8 cellular contexts compared by ENCODE assay signal in genomic region chr12:118015944-118016343, GRCh38. TPM values are rescaled to one million over a fixed set of nuclear protein-coding genes. Genes with fewer than 3 reads are reported as not detected.
DNase-seq lines count a peak whose midpoint lies in the region; ATAC-seq, FAIRE-seq and TF ChIP-seq lines count a peak whose summit lies in the region.

No MANE protein-coding gene starts in this region.

- H3K27ac ChIP-seq in upper lobe of left lung, result no peak overlapping the region

- H3K9me3 ChIP-seq in upper lobe of left lung, result no peaks in the 10 kb centered on the region

- ATAC-seq in activated T-cell treated with anti-CD3 and anti-CD28 coated beads, Interleukin-2, amount 50 U/mL, for 72 hours (replicated peaks in 1 of 2), result no peak
- no peak for ATAC-seq in upper lobe of left lung (ENCODE audit: low FRiP score in 2 of 2)

- in situ Hi-C loops in astrocyte of the spinal cord (cut with HindIII; ENCODE audit: low sequenced_read_pairs), result no loop called here

- H3K27me3 ChIP-seq in upper lobe of left lung, result no peaks in the 10 kb centered on the region

- peaks cover 7 to 17% (median 13%) of the 10 kb centered on the region in 4 donors for H3K4me1 ChIP-seq in upper lobe of left lung

- H3K4me1 Mint-ChIP-seq in activated T-cell treated with anti-CD3 and anti-CD28 coated beads, Interleukin-2, amount 50 U/mL, for 72 hours (ENCODE audit: low read depth), result peaks cover 42% of the 10 kb centered on the region
- H3K4me1 Mint-ChIP-seq in mesothelial cell of epicardium, result peaks cover 12% of the 10 kb centered on the region

- H3K27me3 Mint-ChIP-seq in activated T-cell treated with anti-CD3 and anti-CD28 coated beads, Interleukin-2, amount 50 U/mL, for 72 hours (ENCODE audit: low read depth), result no peaks in the 10 kb centered on the region
- H3K27me3 Mint-ChIP-seq in mesothelial cell of epicardium (ENCODE audit: low read depth), result no peaks in the 10 kb centered on the region

- no peak overlapping the region for H3K27ac Mint-ChIP-seq in activated T-cell treated with anti-CD3 and anti-CD28 coated beads, Interleukin-2, amount 50 U/mL, for 72 hours
- peak overlapping the region; percentile 69 for H3K27ac Mint-ChIP-seq in mesothelial cell of epicardium

- TF ChIP-seq CTCF in astrocyte of the spinal cord (IDR thresholded peaks at IDR 0.05; ENCODE audit: low read depth, low read length) (no peak), mesothelial cell of epicardium (IDR thresholded peaks at IDR 0.05; ENCODE audit: unreplicated experiment) (no peak), upper lobe of left lung (IDR thresholded peaks at IDR 0.05) (no peak)

- WGBS in upper lobe of left lung, 2 donors, result 29 to 33% methylated on average over 9 of the region's 9 CpGs

- H3K4me3 Mint-ChIP-seq in activated T-cell treated with anti-CD3 and anti-CD28 coated beads, Interleukin-2, amount 50 U/mL, for 72 hours, result peak overlapping the region; percentile 93 to 98
- peak overlapping the region; percentile 90 for H3K4me3 Mint-ChIP-seq in mesothelial cell of epicardium

- no peak for DNase-seq in activated T-cell treated with anti-CD3 and anti-CD28 coated beads, Interleukin-2, amount 50 U/mL, for 72 hours
- no peak for DNase-seq in activated T-cell treated with anti-CD3 and anti-CD28 coated beads for 4 hours
- no peak for DNase-seq in astrocyte of the spinal cord (ENCODE audit: low read depth, low spot score)
- DNase-seq in mesothelial cell of epicardium (ENCODE audit: low spot score in 2 of 2, unreplicated experiment in 2 of 2), result no peak
- no peak for DNase-seq in upper lobe of left lung
- DNase-seq in COLO668 (lab: John Stamatoyannopoulos, UW; ENCODE audit: unreplicated experiment), result no peak
- no peak for DNase-seq in GM12892 (ENCODE audit: insufficient read length)
- DNase-seq in NCI-H1436 (lab: John Stamatoyannopoulos, UW), result no peak

- H3K36me3 ChIP-seq in upper lobe of left lung, result peaks cover 5 to 21% (median 11%) of the 10 kb centered on the region in 4 donors

- no peak for TF ChIP-seq EP300 in upper lobe of left lung (IDR thresholded peaks at IDR 0.05)

- no peak for TF ChIP-seq POLR2A in upper lobe of left lung (IDR thresholded peaks at IDR 0.05)
- TF ChIP-seq POLR2A in GM12892 (IDR thresholded peaks at IDR 0.05; ENCODE audit: low read depth, low read length), result no peak

- FAIRE-seq in GM12892 (lab: Jason Lieb, UNC), result no peak

- peak overlapping the region; percentile 70 for H3K4me3 ChIP-seq in astrocyte of the spinal cord (ENCODE audit: low read depth, low read length)
- H3K4me3 ChIP-seq in upper lobe of left lung, result peak overlapping the region in 3 of 4 donors; percentile 74 to 98 (median 96)

- peaks cover 0 to 4% of the 10 kb centered on the region in 2 donors for H3K9me3 Mint-ChIP-seq in activated T-cell treated with anti-CD3 and anti-CD28 coated beads, Interleukin-2, amount 50 U/mL, for 72 hours
- H3K9me3 Mint-ChIP-seq in mesothelial cell of epicardium, result no peaks in the 10 kb centered on the region

- peaks cover 9 to 16% of the 10 kb centered on the region in 2 donors for H3K36me3 Mint-ChIP-seq in activated T-cell treated with anti-CD3 and anti-CD28 coated beads, Interleukin-2, amount 50 U/mL, for 72 hours (ENCODE audit: insufficient read depth in 2 of 2)
- peaks cover 4% of the 10 kb centered on the region for H3K36me3 Mint-ChIP-seq in mesothelial cell of epicardium

RNA-seq across cellular contexts. Expression of gene RFC5, which starts 0.6 kb away (rescaled TPM):
- total RNA-seq in activated T-cell treated with anti-CD3 and anti-CD28 coated beads, Interleukin-2, amount 50 U/mL, for 72 hours, result 10 to 100 TPM; 43.3 to 56.6 TPM
- total RNA-seq in mesothelial cell of epicardium, result 20.1 to 22.8 TPM (median 21.9 TPM) in 3 replicates
- total RNA-seq in upper lobe of left lung, result 10 to 100 TPM in 1 of 6 donors, 1 to 10 TPM in 5; 5.0 to 10.5 (median 7.1) TPM
- polyA plus RNA-seq in GM12892 (2012; ENCODE audit: missing spikeins), result 45.3 TPM

RNA-seq across cellular contexts. Expression of gene WSB2, which starts 45.0 kb away (rescaled TPM):
- total RNA-seq in activated T-cell treated with anti-CD3 and anti-CD28 coated beads, Interleukin-2, amount 50 U/mL, for 72 hours, result 10 to 100 TPM; 41.6 to 69.7 TPM
- total RNA-seq in mesothelial cell of epicardium (31.9 to 38.2 TPM (median 37.1 TPM) in 3 replicates), upper lobe of left lung (100 to 1,000 TPM in 1 of 6 donors, 10 to 100 TPM in 5; 46.1 to 112 (median 90.3) TPM)
- 40.3 TPM for polyA plus RNA-seq in GM12892 (2012; ENCODE audit: missing spikeins)

RNA-seq across cellular contexts. Expression of gene KSR2, which starts 47.2 kb away (rescaled TPM):
- total RNA-seq in activated T-cell treated with anti-CD3 and anti-CD28 coated beads, Interleukin-2, amount 50 U/mL, for 72 hours, result under 1 TPM; 0.17 to 0.21 TPM
- total RNA-seq in mesothelial cell of epicardium (0.69 to 0.71 TPM (median 0.70 TPM) in 3 replicates), upper lobe of left lung (1 to 10 TPM in 2 of 6 donors, under 1 TPM in 4; 0.30 to 3.2 (median 0.85) TPM)
- polyA plus RNA-seq in GM12892 (2012; ENCODE audit: missing spikeins), result 0.06 TPM
